In the genomic region with DNA sequence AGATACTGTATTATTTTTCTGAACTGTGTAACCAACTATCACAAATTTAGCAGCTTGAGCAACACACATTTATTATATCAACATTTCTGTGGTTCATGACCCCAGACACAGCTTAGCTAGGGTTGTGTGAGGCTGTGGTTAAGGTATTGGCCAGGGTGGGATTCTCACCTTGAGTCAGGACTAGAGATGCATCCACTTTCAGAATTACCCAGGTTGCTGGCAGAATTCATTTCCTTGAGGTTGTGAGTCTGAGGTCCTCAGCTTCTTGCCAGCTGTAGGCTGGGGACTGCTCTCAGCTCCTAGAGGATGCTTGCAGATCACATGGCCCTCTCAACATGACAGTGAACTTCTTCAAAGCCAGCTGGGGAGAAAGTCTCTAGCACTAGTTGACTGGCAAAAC, we compare ENCODE assay signal across 1 cellular context.
A peak's percentile ranks its signal among the peaks of the same experiment; 100 is the strongest.
TF ChIP-seq lines count a peak whose summit lies in the region.

No MANE protein-coding gene starts in this region.

TF ChIP-seq in GM12878, 131 proteins besides CTCF, POLR2A, EP300 and RAD21 (continued from another document and continues in another):
- TF ChIP-seq TARDBP (IDR thresholded peaks at IDR 0.05; ENCODE audit: borderline replicate concordance) (no peak), NR2C1 (IDR thresholded peaks at IDR 0.05) (no peak), CEBPB (IDR thresholded peaks at IDR 0.05; ENCODE audit: borderline replicate concordance in 1 of 2, low read depth in 2 of 2, low read length in 2 of 2) (no peak), CREM (IDR thresholded peaks at IDR 0.05; ENCODE audit: low read depth) (peak; percentile 58; the same call in 1 of the 2 replicates), JUNB (IDR thresholded peaks at IDR 0.05) (peak; percentile 84), ATF7 (IDR thresholded peaks at IDR 0.05; ENCODE audit: low read depth) (no peak), ETV6 (conservative IDR thresholded peaks at IDR 0.05 in 1 of 2, IDR thresholded peaks at IDR 0.05 in 1 of 2; ENCODE audit: borderline replicate concordance in 1 of 2, low read depth in 1 of 2) (peak in 1 of 2 experiments; percentile 25; a peak in 1 of 4 replicates), GATAD2B (conservative IDR thresholded peaks at IDR 0.05; ENCODE audit: low read depth) (no peak), ZNF217 (IDR thresholded peaks at IDR 0.05) (no peak), EGR1 (IDR thresholded peaks at IDR 0.05; ENCODE audit: borderline replicate concordance in 1 of 2, low read depth in 2 of 2, low read length in 2 of 2) (no peak), HCFC1 (IDR thresholded peaks at IDR 0.05; ENCODE audit: low read length) (no peak), NFIC (IDR thresholded peaks at IDR 0.05; ENCODE audit: low read depth, low read length) (peak; percentile 79), PAX5 (IDR thresholded peaks at IDR 0.05; ENCODE audit: borderline replicate concordance, low read depth, low read length) (no peak), MYC (IDR thresholded peaks at IDR 0.05; ENCODE audit: insufficient read depth, insufficient read length, insufficient replicate concordance, low read length, severe bottlenecking) (no peak), KDM1A (IDR thresholded peaks at IDR 0.05; ENCODE audit: borderline replicate concordance) (no peak), BRCA1 (IDR thresholded peaks at IDR 0.05; ENCODE audit: low read depth, low read length) (no peak), HDGF (IDR thresholded peaks at IDR 0.05) (no peak), CBX3 (IDR thresholded peaks at IDR 0.05; ENCODE audit: borderline replicate concordance, low read depth) (no peak), RELA (IDR thresholded peaks at IDR 0.05; ENCODE audit: borderline replicate concordance, partially characterized antibody) (no peak), FOS (IDR thresholded peaks at IDR 0.05; ENCODE audit: borderline replicate concordance, extremely low read depth, insufficient read length) (no peak), RUNX3 (IDR thresholded peaks at IDR 0.05; ENCODE audit: low read length) (peak; percentile 96), ESRRA (IDR thresholded peaks at IDR 0.05; ENCODE audit: low read length) (no peak), ZSCAN29 (IDR thresholded peaks at IDR 0.05) (no peak), NR2F1 (conservative IDR thresholded peaks at IDR 0.05) (peak; percentile 67), BCL11A (IDR thresholded peaks at IDR 0.05; ENCODE audit: low read depth, low read length) (peak; percentile 70; the same call in 1 of the 2 replicates), BACH1 (IDR thresholded peaks at IDR 0.05; ENCODE audit: borderline replicate concordance) (no peak), GABPA (IDR thresholded peaks at IDR 0.05; ENCODE audit: low read depth) (0 out of 2 replicates have a peak, but pooled peaks have one; percentile 13), ZNF207 (IDR thresholded peaks at IDR 0.05; ENCODE audit: borderline replicate concordance) (no peak)
- TF ChIP-seq, protein P1, sequence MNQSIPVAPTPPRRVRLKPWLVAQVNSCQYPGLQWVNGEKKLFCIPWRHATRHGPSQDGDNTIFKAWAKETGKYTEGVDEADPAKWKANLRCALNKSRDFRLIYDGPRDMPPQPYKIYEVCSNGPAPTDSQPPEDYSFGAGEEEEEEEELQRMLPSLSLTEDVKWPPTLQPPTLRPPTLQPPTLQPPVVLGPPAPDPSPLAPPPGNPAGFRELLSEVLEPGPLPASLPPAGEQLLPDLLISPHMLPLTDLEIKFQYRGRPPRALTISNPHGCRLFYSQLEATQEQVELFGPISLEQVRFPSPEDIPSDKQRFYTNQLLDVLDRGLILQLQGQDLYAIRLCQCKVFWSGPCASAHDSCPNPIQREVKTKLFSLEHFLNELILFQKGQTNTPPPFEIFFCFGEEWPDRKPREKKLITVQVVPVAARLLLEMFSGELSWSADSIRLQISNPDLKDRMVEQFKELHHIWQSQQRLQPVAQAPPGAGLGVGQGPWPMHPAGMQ (IDR thresholded peaks at IDR 0.05; ENCODE audit: borderline replicate concordance) = no peak
- TF ChIP-seq, protein P2, sequence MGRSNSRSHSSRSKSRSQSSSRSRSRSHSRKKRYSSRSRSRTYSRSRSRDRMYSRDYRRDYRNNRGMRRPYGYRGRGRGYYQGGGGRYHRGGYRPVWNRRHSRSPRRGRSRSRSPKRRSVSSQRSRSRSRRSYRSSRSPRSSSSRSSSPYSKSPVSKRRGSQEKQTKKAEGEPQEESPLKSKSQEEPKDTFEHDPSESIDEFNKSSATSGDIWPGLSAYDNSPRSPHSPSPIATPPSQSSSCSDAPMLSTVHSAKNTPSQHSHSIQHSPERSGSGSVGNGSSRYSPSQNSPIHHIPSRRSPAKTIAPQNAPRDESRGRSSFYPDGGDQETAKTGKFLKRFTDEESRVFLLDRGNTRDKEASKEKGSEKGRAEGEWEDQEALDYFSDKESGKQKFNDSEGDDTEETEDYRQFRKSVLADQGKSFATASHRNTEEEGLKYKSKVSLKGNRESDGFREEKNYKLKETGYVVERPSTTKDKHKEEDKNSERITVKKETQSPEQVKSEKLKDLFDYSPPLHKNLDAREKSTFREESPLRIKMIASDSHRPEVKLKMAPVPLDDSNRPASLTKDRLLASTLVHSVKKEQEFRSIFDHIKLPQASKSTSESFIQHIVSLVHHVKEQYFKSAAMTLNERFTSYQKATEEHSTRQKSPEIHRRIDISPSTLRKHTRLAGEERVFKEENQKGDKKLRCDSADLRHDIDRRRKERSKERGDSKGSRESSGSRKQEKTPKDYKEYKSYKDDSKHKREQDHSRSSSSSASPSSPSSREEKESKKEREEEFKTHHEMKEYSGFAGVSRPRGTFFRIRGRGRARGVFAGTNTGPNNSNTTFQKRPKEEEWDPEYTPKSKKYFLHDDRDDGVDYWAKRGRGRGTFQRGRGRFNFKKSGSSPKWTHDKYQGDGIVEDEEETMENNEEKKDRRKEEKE (IDR thresholded peaks at IDR 0.05) = no peak
- TF ChIP-seq, protein P3, sequence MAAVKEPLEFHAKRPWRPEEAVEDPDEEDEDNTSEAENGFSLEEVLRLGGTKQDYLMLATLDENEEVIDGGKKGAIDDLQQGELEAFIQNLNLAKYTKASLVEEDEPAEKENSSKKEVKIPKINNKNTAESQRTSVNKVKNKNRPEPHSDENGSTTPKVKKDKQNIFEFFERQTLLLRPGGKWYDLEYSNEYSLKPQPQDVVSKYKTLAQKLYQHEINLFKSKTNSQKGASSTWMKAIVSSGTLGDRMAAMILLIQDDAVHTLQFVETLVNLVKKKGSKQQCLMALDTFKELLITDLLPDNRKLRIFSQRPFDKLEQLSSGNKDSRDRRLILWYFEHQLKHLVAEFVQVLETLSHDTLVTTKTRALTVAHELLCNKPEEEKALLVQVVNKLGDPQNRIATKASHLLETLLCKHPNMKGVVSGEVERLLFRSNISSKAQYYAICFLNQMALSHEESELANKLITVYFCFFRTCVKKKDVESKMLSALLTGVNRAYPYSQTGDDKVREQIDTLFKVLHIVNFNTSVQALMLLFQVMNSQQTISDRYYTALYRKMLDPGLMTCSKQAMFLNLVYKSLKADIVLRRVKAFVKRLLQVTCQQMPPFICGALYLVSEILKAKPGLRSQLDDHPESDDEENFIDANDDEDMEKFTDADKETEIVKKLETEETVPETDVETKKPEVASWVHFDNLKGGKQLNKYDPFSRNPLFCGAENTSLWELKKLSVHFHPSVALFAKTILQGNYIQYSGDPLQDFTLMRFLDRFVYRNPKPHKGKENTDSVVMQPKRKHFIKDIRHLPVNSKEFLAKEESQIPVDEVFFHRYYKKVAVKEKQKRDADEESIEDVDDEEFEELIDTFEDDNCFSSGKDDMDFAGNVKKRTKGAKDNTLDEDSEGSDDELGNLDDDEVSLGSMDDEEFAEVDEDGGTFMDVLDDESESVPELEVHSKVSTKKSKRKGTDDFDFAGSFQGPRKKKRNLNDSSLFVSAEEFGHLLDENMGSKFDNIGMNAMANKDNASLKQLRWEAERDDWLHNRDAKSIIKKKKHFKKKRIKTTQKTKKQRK (IDR thresholded peaks at IDR 0.05; ENCODE audit: low read depth, low read length) = no peak
- TF ChIP-seq, protein P4, sequence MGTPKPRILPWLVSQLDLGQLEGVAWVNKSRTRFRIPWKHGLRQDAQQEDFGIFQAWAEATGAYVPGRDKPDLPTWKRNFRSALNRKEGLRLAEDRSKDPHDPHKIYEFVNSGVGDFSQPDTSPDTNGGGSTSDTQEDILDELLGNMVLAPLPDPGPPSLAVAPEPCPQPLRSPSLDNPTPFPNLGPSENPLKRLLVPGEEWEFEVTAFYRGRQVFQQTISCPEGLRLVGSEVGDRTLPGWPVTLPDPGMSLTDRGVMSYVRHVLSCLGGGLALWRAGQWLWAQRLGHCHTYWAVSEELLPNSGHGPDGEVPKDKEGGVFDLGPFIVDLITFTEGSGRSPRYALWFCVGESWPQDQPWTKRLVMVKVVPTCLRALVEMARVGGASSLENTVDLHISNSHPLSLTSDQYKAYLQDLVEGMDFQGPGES (IDR thresholded peaks at IDR 0.05) = no peak
- TF ChIP-seq, protein P5, sequence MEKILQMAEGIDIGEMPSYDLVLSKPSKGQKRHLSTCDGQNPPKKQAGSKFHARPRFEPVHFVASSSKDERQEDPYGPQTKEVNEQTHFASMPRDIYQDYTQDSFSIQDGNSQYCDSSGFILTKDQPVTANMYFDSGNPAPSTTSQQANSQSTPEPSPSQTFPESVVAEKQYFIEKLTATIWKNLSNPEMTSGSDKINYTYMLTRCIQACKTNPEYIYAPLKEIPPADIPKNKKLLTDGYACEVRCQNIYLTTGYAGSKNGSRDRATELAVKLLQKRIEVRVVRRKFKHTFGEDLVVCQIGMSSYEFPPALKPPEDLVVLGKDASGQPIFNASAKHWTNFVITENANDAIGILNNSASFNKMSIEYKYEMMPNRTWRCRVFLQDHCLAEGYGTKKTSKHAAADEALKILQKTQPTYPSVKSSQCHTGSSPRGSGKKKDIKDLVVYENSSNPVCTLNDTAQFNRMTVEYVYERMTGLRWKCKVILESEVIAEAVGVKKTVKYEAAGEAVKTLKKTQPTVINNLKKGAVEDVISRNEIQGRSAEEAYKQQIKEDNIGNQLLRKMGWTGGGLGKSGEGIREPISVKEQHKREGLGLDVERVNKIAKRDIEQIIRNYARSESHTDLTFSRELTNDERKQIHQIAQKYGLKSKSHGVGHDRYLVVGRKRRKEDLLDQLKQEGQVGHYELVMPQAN (conservative IDR thresholded peaks at IDR 0.05) = no peak
- TF ChIP-seq, protein P6, sequence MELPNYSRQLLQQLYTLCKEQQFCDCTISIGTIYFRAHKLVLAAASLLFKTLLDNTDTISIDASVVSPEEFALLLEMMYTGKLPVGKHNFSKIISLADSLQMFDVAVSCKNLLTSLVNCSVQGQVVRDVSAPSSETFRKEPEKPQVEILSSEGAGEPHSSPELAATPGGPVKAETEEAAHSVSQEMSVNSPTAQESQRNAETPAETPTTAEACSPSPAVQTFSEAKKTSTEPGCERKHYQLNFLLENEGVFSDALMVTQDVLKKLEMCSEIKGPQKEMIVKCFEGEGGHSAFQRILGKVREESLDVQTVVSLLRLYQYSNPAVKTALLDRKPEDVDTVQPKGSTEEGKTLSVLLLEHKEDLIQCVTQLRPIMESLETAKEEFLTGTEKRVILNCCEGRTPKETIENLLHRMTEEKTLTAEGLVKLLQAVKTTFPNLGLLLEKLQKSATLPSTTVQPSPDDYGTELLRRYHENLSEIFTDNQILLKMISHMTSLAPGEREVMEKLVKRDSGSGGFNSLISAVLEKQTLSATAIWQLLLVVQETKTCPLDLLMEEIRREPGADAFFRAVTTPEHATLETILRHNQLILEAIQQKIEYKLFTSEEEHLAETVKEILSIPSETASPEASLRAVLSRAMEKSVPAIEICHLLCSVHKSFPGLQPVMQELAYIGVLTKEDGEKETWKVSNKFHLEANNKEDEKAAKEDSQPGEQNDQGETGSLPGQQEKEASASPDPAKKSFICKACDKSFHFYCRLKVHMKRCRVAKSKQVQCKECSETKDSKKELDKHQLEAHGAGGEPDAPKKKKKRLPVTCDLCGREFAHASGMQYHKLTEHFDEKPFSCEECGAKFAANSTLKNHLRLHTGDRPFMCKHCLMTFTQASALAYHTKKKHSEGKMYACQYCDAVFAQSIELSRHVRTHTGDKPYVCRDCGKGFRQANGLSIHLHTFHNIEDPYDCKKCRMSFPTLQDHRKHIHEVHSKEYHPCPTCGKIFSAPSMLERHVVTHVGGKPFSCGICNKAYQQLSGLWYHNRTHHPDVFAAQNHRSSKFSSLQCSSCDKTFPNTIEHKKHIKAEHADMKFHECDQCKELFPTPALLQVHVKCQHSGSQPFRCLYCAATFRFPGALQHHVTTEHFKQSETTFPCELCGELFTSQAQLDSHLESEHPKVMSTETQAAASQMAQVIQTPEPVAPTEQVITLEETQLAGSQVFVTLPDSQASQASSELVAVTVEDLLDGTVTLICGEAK (IDR thresholded peaks at IDR 0.05; ENCODE audit: borderline replicate concordance) = no peak
- TF ChIP-seq, protein P7, sequence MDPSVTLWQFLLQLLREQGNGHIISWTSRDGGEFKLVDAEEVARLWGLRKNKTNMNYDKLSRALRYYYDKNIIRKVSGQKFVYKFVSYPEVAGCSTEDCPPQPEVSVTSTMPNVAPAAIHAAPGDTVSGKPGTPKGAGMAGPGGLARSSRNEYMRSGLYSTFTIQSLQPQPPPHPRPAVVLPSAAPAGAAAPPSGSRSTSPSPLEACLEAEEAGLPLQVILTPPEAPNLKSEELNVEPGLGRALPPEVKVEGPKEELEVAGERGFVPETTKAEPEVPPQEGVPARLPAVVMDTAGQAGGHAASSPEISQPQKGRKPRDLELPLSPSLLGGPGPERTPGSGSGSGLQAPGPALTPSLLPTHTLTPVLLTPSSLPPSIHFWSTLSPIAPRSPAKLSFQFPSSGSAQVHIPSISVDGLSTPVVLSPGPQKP (IDR thresholded peaks at IDR 0.05; ENCODE audit: low read depth, low read length) = no peak
- TF ChIP-seq, protein P8, sequence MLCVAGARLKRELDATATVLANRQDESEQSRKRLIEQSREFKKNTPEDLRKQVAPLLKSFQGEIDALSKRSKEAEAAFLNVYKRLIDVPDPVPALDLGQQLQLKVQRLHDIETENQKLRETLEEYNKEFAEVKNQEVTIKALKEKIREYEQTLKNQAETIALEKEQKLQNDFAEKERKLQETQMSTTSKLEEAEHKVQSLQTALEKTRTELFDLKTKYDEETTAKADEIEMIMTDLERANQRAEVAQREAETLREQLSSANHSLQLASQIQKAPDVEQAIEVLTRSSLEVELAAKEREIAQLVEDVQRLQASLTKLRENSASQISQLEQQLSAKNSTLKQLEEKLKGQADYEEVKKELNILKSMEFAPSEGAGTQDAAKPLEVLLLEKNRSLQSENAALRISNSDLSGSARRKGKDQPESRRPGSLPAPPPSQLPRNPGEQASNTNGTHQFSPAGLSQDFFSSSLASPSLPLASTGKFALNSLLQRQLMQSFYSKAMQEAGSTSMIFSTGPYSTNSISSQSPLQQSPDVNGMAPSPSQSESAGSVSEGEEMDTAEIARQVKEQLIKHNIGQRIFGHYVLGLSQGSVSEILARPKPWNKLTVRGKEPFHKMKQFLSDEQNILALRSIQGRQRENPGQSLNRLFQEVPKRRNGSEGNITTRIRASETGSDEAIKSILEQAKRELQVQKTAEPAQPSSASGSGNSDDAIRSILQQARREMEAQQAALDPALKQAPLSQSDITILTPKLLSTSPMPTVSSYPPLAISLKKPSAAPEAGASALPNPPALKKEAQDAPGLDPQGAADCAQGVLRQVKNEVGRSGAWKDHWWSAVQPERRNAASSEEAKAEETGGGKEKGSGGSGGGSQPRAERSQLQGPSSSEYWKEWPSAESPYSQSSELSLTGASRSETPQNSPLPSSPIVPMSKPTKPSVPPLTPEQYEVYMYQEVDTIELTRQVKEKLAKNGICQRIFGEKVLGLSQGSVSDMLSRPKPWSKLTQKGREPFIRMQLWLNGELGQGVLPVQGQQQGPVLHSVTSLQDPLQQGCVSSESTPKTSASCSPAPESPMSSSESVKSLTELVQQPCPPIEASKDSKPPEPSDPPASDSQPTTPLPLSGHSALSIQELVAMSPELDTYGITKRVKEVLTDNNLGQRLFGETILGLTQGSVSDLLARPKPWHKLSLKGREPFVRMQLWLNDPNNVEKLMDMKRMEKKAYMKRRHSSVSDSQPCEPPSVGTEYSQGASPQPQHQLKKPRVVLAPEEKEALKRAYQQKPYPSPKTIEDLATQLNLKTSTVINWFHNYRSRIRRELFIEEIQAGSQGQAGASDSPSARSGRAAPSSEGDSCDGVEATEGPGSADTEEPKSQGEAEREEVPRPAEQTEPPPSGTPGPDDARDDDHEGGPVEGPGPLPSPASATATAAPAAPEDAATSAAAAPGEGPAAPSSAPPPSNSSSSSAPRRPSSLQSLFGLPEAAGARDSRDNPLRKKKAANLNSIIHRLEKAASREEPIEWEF (IDR thresholded peaks at IDR 0.05; ENCODE audit: insufficient replicate concordance, low read depth, low read length) = no peak
